Comparison of ENCODE assay signal across 19 cellular contexts in genomic region chr9:16026886-16027285, GRCh38.
DNase-seq lines count a peak whose midpoint lies in the region; ATAC-seq, FAIRE-seq and TF ChIP-seq lines count a peak whose summit lies in the region.
"Had no signal": no experiment of that assay in that cellular context is flagged by ENCODE, and none has a peak within 500 bp of the region (broad histone marks: within the 10 kb centered on the region; RNA-seq: fewer than 3 reads in every experiment).

No MANE protein-coding gene starts in this region.

- H3K9me3 ChIP-seq in SK-N-SH, result no peaks in the 10 kb centered on the region
- no peaks in the 10 kb centered on the region for H3K9me3 ChIP-seq in astrocyte (ENCODE audit: insufficient read depth, low read depth, low read length)
- H3K9me3 ChIP-seq: A549, BLaER1 had no signal

- H3K9me2 ChIP-seq in SK-N-SH, result no peaks in the 10 kb centered on the region

- TF ChIP-seq RAD21 in SK-N-SH (IDR thresholded peaks at IDR 0.05; ENCODE audit: low read length), result no peak

- H3K27ac ChIP-seq in SK-N-SH (ENCODE audit: low read depth in 2 of 2, low read length in 1 of 2), result no peak overlapping the region
- H3K27ac ChIP-seq in astrocyte (ENCODE audit: low read depth, low read length), result no peak overlapping the region
- H3K27ac ChIP-seq: 22Rv1, A549, BLaER1 had no signal

- H3K9ac ChIP-seq in SK-N-SH (no peak overlapping the region), astrocyte (ENCODE audit: low read length) (no peak overlapping the region)
- H3K9ac ChIP-seq: BLaER1 had no signal

- H3K4me1 ChIP-seq in SK-N-SH (ENCODE audit: control insufficient read depth in 1 of 2, insufficient read depth in 2 of 2, low read depth in 1 of 2, low read length in 1 of 2) (peaks cover 0 to 12% of the 10 kb centered on the region in 2 experiments; a peak in 2 of 4 replicates), astrocyte (ENCODE audit: insufficient read depth, low read length) (peaks cover 59% of the 10 kb centered on the region)
- H3K4me1 ChIP-seq: A549 had no signal

- CTCF ChIA-PET in SK-N-SH (lab: Yijun Ruan, JAX), result no interaction called here

- H3K4me1 Mint-ChIP-seq in astrocyte (ENCODE audit: low read depth, unreplicated experiment), result peaks cover 31% of the 10 kb centered on the region
- H3K4me1 Mint-ChIP-seq: CD4-positive, alpha-beta memory T cell; IgD-negative memory B cell had no signal

- POLR2A ChIA-PET in SK-N-SH (lab: Yijun Ruan, JAX), result no interaction called here

- FAIRE-seq in astrocyte (lab: Jason Lieb, UNC), result no peak
- FAIRE-seq: A549, H1, HTR-8/SVneo had no signal

- H3K9me3 Mint-ChIP-seq in astrocyte (ENCODE audit: unreplicated experiment), result peaks cover 8% of the 10 kb centered on the region
- H3K9me3 Mint-ChIP-seq: H9 had no signal

- H4K20me1 ChIP-seq in SK-N-SH (ENCODE audit: insufficient read depth) (no peaks in the 10 kb centered on the region), astrocyte (ENCODE audit: insufficient read depth, low read length) (no peaks in the 10 kb centered on the region)
- H4K20me1 ChIP-seq: BLaER1 had no signal

- ATAC-seq in SK-N-SH treated with all-trans-retinoic acid at 6 μM for 48 hours (no peak), left colon (no peak), HG03342 (IDR thresholded peaks at IDR 0.05; ENCODE audit: unreplicated experiment) (no peak)
- ATAC-seq: A549 had no signal

- H3K27me3 ChIP-seq in SK-N-SH (ENCODE audit: insufficient read depth) (no peaks in the 10 kb centered on the region), astrocyte (ENCODE audit: insufficient read depth, low read length) (no peaks in the 10 kb centered on the region)
- H3K27me3 ChIP-seq: BLaER1 had no signal

- no peak for TF ChIP-seq CTCF in SK-N-SH (IDR thresholded peaks at IDR 0.05)
- no peak for TF ChIP-seq CTCF in astrocyte (IDR thresholded peaks at IDR 0.05; ENCODE audit: insufficient read depth, low read depth, low read length)

- H3K4me2 ChIP-seq in SK-N-SH (no peak overlapping the region), astrocyte (ENCODE audit: low read length) (no peak overlapping the region)
- H3K4me2 ChIP-seq: A549, BLaER1 had no signal

- no peak overlapping the region for H3K4me3 ChIP-seq in SK-N-SH (ENCODE audit: low read depth in 2 of 2, low read length in 1 of 2)
- H3K4me3 ChIP-seq in astrocyte (ENCODE audit: insufficient read depth, low read depth, low read length), result no peak overlapping the region
- H3K4me3 ChIP-seq: A549, BLaER1 had no signal

- no peak overlapping the region for H3K4me3 Mint-ChIP-seq in astrocyte (ENCODE audit: unreplicated experiment)
- H3K4me3 Mint-ChIP-seq: CD14-positive monocyte; CD4-positive, alpha-beta memory T cell; H9; IgD-negative memory B cell had no signal

- H3K36me3 ChIP-seq in SK-N-SH (replicated peaks in 1 of 2; ENCODE audit: control insufficient read depth in 1 of 2, insufficient read depth in 2 of 2, low read length in 1 of 2) (no peaks in the 10 kb centered on the region), astrocyte (ENCODE audit: insufficient read depth, low read length) (no peaks in the 10 kb centered on the region)
- H3K36me3 ChIP-seq: BLaER1 had no signal

- DNase-seq in SK-N-SH (peak; percentile 17), M059J (ENCODE audit: low read depth) (peak; percentile 22), astrocyte (ENCODE audit: low read depth) (peak; percentile 69), left colon (no peak), NCI-H1694 treated with DMSO at 0.1 percent for 48 hours (lab: John Stamatoyannopoulos, UW) (no peak)
- DNase-seq: CD4-positive, alpha-beta memory T cell; DMS79 treated with DMSO at 0.1 percent for 48 hours; GF-D8; H9; KBM-7 had no signal

- no peak overlapping the region for H3K27ac Mint-ChIP-seq in astrocyte (ENCODE audit: unreplicated experiment)
- H3K27ac Mint-ChIP-seq: CD14-positive monocyte; CD4-positive, alpha-beta memory T cell; H9; IgD-negative memory B cell had no signal

- H3K79me2 ChIP-seq in SK-N-SH (ENCODE audit: insufficient read depth) (no peaks in the 10 kb centered on the region), astrocyte (ENCODE audit: insufficient read depth, low read length) (no peaks in the 10 kb centered on the region)

- TF ChIP-seq EP300 in SK-N-SH (IDR thresholded peaks at IDR 0.05; ENCODE audit: borderline replicate concordance in 1 of 2, low read depth in 1 of 2, low read length in 1 of 2), result peak in 1 of 2 experiments; percentile 24; a peak in 1 of 4 replicates

- intact Hi-C loops in left colon (cut with DNase I, micrococcal nuclease), result no loop called here

- H3K36me3 Mint-ChIP-seq in astrocyte (ENCODE audit: low read depth, unreplicated experiment), result peaks cover 10% of the 10 kb centered on the region
- H3K36me3 Mint-ChIP-seq: CD14-positive monocyte; CD4-positive, alpha-beta memory T cell; IgD-negative memory B cell had no signal

- no peaks in the 10 kb centered on the region for H3K27me3 Mint-ChIP-seq in astrocyte (ENCODE audit: low read depth, unreplicated experiment)
- H3K27me3 Mint-ChIP-seq: CD4-positive, alpha-beta memory T cell; IgD-negative memory B cell had no signal

- peaks cover 22% of the 10 kb centered on the region for H3F3A ChIP-seq in SK-N-SH (replicated peaks; ENCODE audit: insufficient read depth)

- 74% methylated on average over 2 of the region's 2 CpGs for WGBS in SK-N-SH (ENCODE audit: low lambda C conversion rate)

- no peak overlapping the region for H2AFZ ChIP-seq in SK-N-SH (ENCODE audit: low read depth)
- H2AFZ ChIP-seq in astrocyte (ENCODE audit: low read depth, low read length), result no peak overlapping the region

TF ChIP-seq in SK-N-SH, 30 proteins besides CTCF, POLR2A, EP300 and RAD21 (continues in another document):
- TF ChIP-seq ELF1 (IDR thresholded peaks at IDR 0.05) (no peak), GATA2 (CRISPR knock-in tag; IDR thresholded peaks at IDR 0.05) (no peak), RFX5 (IDR thresholded peaks at IDR 0.05; ENCODE audit: low read length) (no peak), RXRA (IDR thresholded peaks at IDR 0.05; ENCODE audit: borderline replicate concordance, low read depth) (no peak), TCF12 (IDR thresholded peaks at IDR 0.05) (no peak), YY1 (IDR thresholded peaks at IDR 0.05; ENCODE audit: low read depth) (no peak), POLR2AphosphoS5 (IDR thresholded peaks at IDR 0.05; ENCODE audit: low read depth, low read length) (no peak)
- TF ChIP-seq, protein P1, sequence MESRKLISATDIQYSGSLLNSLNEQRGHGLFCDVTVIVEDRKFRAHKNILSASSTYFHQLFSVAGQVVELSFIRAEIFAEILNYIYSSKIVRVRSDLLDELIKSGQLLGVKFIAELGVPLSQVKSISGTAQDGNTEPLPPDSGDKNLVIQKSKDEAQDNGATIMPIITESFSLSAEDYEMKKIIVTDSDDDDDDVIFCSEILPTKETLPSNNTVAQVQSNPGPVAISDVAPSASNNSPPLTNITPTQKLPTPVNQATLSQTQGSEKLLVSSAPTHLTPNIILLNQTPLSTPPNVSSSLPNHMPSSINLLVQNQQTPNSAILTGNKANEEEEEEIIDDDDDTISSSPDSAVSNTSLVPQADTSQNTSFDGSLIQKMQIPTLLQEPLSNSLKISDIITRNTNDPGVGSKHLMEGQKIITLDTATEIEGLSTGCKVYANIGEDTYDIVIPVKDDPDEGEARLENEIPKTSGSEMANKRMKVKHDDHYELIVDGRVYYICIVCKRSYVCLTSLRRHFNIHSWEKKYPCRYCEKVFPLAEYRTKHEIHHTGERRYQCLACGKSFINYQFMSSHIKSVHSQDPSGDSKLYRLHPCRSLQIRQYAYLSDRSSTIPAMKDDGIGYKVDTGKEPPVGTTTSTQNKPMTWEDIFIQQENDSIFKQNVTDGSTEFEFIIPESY (IDR thresholded peaks at IDR 0.05; ENCODE audit: borderline replicate concordance, low read depth), result no peak

TF ChIP-seq in SK-N-SH treated with all-trans-retinoic acid at 6 μM for 48 hours, 23 proteins besides CTCF, POLR2A, EP300 and RAD21:
- TF ChIP-seq ZNF70 (CRISPR knock-in tag; IDR thresholded peaks at IDR 0.05), result no peak

Comparison
In these comparisons a context has a peak if more than half of its experiments do, and no peak if none do; other contexts are left out.
1. DNase-seq: peak in SK-N-SH (single experiment), M059J (single experiment) and astrocyte (single experiment); none in left colon (0 of 2) and NCI-H1694 treated with DMSO at 0.1 percent for 48 hours (single experiment).